8 cellular contexts compared by ENCODE assay signal in the genomic region with DNA sequence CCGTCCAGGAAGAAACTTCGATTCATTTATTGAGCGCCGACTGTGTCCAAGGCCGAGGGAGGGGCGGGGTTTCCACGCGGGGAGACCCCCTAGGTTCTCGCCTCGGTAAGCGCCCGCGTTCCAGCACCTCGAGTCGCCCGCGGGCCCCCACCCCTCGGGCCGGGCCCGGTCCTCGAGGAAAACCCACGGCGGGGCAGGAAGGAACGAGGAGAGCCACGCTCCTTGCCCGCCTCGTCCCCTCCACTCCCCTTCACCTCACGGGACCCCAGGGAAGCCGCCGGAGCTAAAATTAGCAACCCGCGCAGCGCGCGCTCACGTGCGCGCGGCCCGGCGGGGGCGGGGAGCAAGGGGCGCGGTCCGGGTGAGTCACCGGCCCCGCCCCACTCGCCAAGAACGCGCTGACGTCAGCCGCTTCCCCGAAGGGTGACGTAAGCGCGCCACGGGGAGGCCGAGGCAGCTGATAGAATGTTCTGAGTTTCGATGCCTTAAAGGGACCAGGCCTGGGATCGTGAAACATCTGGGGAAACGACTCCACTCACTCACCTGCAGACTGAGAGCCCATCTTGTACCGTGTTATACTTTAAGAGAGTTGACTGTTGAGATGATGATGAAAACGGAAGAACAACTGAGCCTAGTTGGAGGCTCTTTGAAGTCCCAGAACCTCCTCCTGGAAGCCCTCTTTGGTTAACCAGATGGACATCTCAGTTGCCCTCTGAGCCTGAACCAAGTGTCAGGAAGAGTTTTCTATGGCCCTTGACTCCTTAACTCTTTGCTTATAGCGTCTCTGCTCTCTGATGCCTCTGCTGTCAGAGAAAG. TPM values are rescaled to one million over a fixed set of nuclear protein-coding genes. Genes with fewer than 3 reads are reported as not detected.
DNase-seq lines count a peak whose midpoint lies in the region; ATAC-seq and TF ChIP-seq lines count a peak whose summit lies in the region.

No MANE protein-coding gene starts in this region.

- H2AK5ac ChIP-seq in trophoblast cell (ENCODE audit: low read length), result peak overlapping the region; percentile 55

- H3K4me3 ChIP-seq in GM12875 (ENCODE audit: low read depth, low read length) (peak overlapping the region; percentile 89), SU-DHL-6 (ENCODE audit: insufficient read depth, low read length, poor library complexity, severe bottlenecking) (peak overlapping the region; percentile 73), adipocyte (ENCODE audit: low read length) (peak overlapping the region; percentile 82), trophoblast cell (ENCODE audit: low read depth, low read length) (peak overlapping the region; percentile 78), tibial nerve (peak overlapping the region; percentile 58 to 93 (median 84))

- H3K9me2 ChIP-seq in SU-DHL-6 (replicated peaks; ENCODE audit: insufficient read depth, low read length), result no peaks in the 10 kb centered on the region

- peak overlapping the region; percentile 94 for H4K8ac ChIP-seq in trophoblast cell (ENCODE audit: low read depth, low read length)

- H3K27ac ChIP-seq in SU-DHL-6 (ENCODE audit: low read depth, low read length) (no peak overlapping the region), trophoblast cell (ENCODE audit: low read depth, low read length) (peak overlapping the region; percentile 75), tibial nerve (peak overlapping the region; percentile 96 to 99 (median 98))

- no CpG with 5 or more reads among the region's 64 CpGs for WGBS in trophoblast cell (ENCODE audit: extremely low coverage, insufficient coverage, insufficient read length)
- WGBS in tibial nerve, 2 donors, result 4 to 7% methylated on average over 27 to 38 of the region's 64 CpGs

- H4K91ac ChIP-seq in trophoblast cell (ENCODE audit: low read depth, low read length), result peak overlapping the region; percentile 92

- H3K27me3 ChIP-seq in SU-DHL-6 (ENCODE audit: low read length) (no peaks in the 10 kb centered on the region), adipocyte (replicated peaks; ENCODE audit: control insufficient read depth, insufficient read depth, low read length) (no peaks in the 10 kb centered on the region), trophoblast cell (ENCODE audit: insufficient read depth, low read length) (no peaks in the 10 kb centered on the region), tibial nerve (no peaks in the 10 kb centered on the region)

- TF ChIP-seq EP300 in tibial nerve (IDR thresholded peaks at IDR 0.05), result peak; percentile 97 to 98

- peak overlapping the region; percentile 87 for H2BK5ac ChIP-seq in trophoblast cell (ENCODE audit: low read depth, low read length, poor library complexity)

- H3K79me2 ChIP-seq in SU-DHL-6 (ENCODE audit: insufficient read depth, low read length), result no peaks in the 10 kb centered on the region
- H3K79me2 ChIP-seq in trophoblast cell (ENCODE audit: control insufficient read depth, insufficient read depth, low read length, poor library complexity), result peaks cover 8% of the 10 kb centered on the region

- H2AFZ ChIP-seq in SU-DHL-6 (ENCODE audit: low read depth, low read length, severe bottlenecking) (peak overlapping the region; percentile 94), trophoblast cell (ENCODE audit: insufficient read depth, low read length, poor library complexity) (peak overlapping the region; percentile 85)

- H3K36me3 ChIP-seq in SU-DHL-6 (ENCODE audit: low read length) (no peaks in the 10 kb centered on the region), adipocyte (ENCODE audit: control insufficient read depth, insufficient read depth, low read length, severe bottlenecking) (no peaks in the 10 kb centered on the region), trophoblast cell (ENCODE audit: control insufficient read depth in 1 of 2, insufficient read depth in 2 of 2, low read length in 2 of 2) (no peaks in the 10 kb centered on the region), tibial nerve (no peaks in the 10 kb centered on the region)

- peaks cover 24% of the 10 kb centered on the region for H3K4me1 ChIP-seq in adipocyte (ENCODE audit: control insufficient read depth, insufficient read depth, low read length)
- H3K4me1 ChIP-seq in trophoblast cell (ENCODE audit: control insufficient read depth in 1 of 2, insufficient read depth in 2 of 2, low read length in 2 of 2), result peaks cover 2 to 3% of the 10 kb centered on the region in 2 experiments
- peaks cover 0 to 19% (median 5%) of the 10 kb centered on the region in 4 donors for H3K4me1 ChIP-seq in tibial nerve

- H2BK120ac ChIP-seq in trophoblast cell (ENCODE audit: insufficient read depth, low read length, poor library complexity), result peak overlapping the region; percentile 89

- no peak overlapping the region for H3K23ac ChIP-seq in trophoblast cell (ENCODE audit: low read length)

- H3K4me2 ChIP-seq in SU-DHL-6 (ENCODE audit: low read depth, low read length, poor library complexity, severe bottlenecking), result peak overlapping the region; percentile 60
- peak overlapping the region; percentile 70 for H3K4me2 ChIP-seq in trophoblast cell (ENCODE audit: low read length)

- peak overlapping the region; percentile 91 for H4K12ac ChIP-seq in trophoblast cell (ENCODE audit: low read depth, low read length)

- H3K9ac ChIP-seq in SU-DHL-6 (ENCODE audit: low read length) (peak overlapping the region; percentile 66), adipocyte (ENCODE audit: low read length) (peak overlapping the region; percentile 89), trophoblast cell (ENCODE audit: low read length) (peak overlapping the region; percentile 86)

- DNase-seq in NCI-H1105 (lab: John Stamatoyannopoulos, UW) (peak; percentile 76), adipocyte (ENCODE audit: low read depth) (peak; percentile 97), cardiac septum (ENCODE audit: low spot score) (peak; percentile 96), trophoblast cell (peak; percentile 92 to 99), tibial nerve (ENCODE audit: low spot score in 2 of 2) (peak; percentile 93 to 95)

- TF ChIP-seq CTCF in GM12875 (IDR thresholded peaks at IDR 0.05; ENCODE audit: borderline replicate concordance, insufficient read depth, low read depth, low read length) (no peak), SU-DHL-6 (IDR thresholded peaks at IDR 0.05; ENCODE audit: insufficient read depth, low read length, poor library complexity, severe bottlenecking) (no peak), tibial nerve (IDR thresholded peaks at IDR 0.05) (peak in 1 of 5 experiments; percentile 51)

- peak; percentile 80 to 89 for TF ChIP-seq POLR2A in tibial nerve (IDR thresholded peaks at IDR 0.05)

- peaks cover 15% of the 10 kb centered on the region; the same call in 1 of the 2 replicates for H3F3A ChIP-seq in SU-DHL-6 (ENCODE audit: insufficient read depth)

- intact Hi-C loops in cardiac septum (cut with DNase I), result loop anchor here (1.0 to 5.0 kb wide), 3 partner anchors 42 to 77 kb away; a partner anchor contains a TSS

- H4K20me1 ChIP-seq in SU-DHL-6 (ENCODE audit: low read depth, low read length), result no peaks in the 10 kb centered on the region

- H3K14ac ChIP-seq in trophoblast cell (ENCODE audit: low read length), result peak overlapping the region; percentile 92

- peaks cover 16% of the 10 kb centered on the region for H3K79me1 ChIP-seq in trophoblast cell (ENCODE audit: low read length)

- H3K9me3 ChIP-seq in SU-DHL-6 (ENCODE audit: insufficient read depth, low read length) (no peaks in the 10 kb centered on the region), adipocyte (ENCODE audit: control insufficient read depth, low read length) (no peaks in the 10 kb centered on the region), trophoblast cell (ENCODE audit: insufficient read depth, low read depth, low read length) (no peaks in the 10 kb centered on the region), tibial nerve (peaks cover 0 to 3% (median 0%) of the 10 kb centered on the region in 4 donors)

- H3K4ac ChIP-seq in trophoblast cell (ENCODE audit: low read depth, low read length), result peak overlapping the region; percentile 66

- ATAC-seq in HG02678 (IDR thresholded peaks at IDR 0.05; ENCODE audit: unreplicated experiment), result peak; percentile 97

- H3K18ac ChIP-seq in trophoblast cell (ENCODE audit: low read length), result peak overlapping the region; percentile 96

- H2BK12ac ChIP-seq in trophoblast cell (ENCODE audit: low read length), result peak overlapping the region; percentile 19

RNA-seq across cellular contexts. Expression of a gene that starts 49.7 kb away (rescaled TPM):
- 16.2 TPM for total RNA-seq in cardiac septum
- 120 and 125 TPM in 2 replicates for polyA plus RNA-seq in trophoblast cell (2013)
- 10 to 100 TPM; 12.3 to 19.2 (median 13.7) TPM for total RNA-seq in tibial nerve
